23 cellular contexts compared by ENCODE assay signal in the genomic region with DNA sequence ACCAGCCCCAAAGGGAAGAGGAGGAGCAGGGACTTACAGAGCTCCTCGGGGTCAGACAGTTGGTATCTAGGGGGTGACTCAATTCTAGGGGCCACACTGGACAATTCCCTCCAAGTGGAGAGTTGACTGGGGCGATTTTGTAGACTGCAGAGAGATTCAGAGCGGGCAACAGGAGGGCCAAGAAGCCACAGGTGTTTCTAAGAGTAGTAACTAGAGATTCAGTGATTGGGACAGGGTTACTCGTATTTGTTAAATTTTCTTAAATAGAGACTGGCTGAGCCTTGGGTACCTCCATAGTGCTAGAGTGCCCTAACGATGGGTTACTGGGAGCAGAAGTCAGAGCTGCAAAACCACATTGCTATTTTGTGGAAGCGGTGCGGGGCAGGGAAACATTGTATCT.
"Had no signal": no experiment of that assay in that cellular context is flagged by ENCODE, and none has a peak within 500 bp of the region (broad histone marks: within the 10 kb centered on the region; RNA-seq: fewer than 3 reads in every experiment).

No MANE protein-coding gene starts in this region.

- H3K27ac ChIP-seq: adrenal gland, ascending aorta, epithelial cell of prostate, heart right ventricle, sigmoid colon, thoracic aorta, upper lobe of right lung had no signal

- ATAC-seq: activated CD8-positive, alpha-beta memory T cell treated with anti-CD3 and anti-CD28 coated beads, Interleukin-2, amount 10 ng/mL, durations not matched to agents 7 days and 5 days; activated CD8-positive, alpha-beta T cell treated with anti-CD3 and anti-CD28 coated beads for 36 hours; heart right ventricle; left colon; upper lobe of right lung had no signal

- H3K4me3 ChIP-seq: adrenal gland, ascending aorta, heart right ventricle, sigmoid colon, smooth muscle cell, thoracic aorta, upper lobe of right lung had no signal

- H3K4me2 ChIP-seq: smooth muscle cell had no signal

- H3K9me3 Mint-ChIP-seq: activated CD8-positive, alpha-beta T cell treated with anti-CD3 and anti-CD28 coated beads for 36 hours; endodermal cell had no signal

- H3K27me3 ChIP-seq: adrenal gland, ascending aorta, heart right ventricle, sigmoid colon, upper lobe of right lung had no signal

- H3K27ac Mint-ChIP-seq: activated CD8-positive, alpha-beta T cell treated with anti-CD3 and anti-CD28 coated beads for 36 hours; endodermal cell had no signal

- H3K9me3 ChIP-seq: adrenal gland, ascending aorta, heart right ventricle, sigmoid colon, thoracic aorta, upper lobe of right lung had no signal

- H3K27me3 Mint-ChIP-seq: activated CD8-positive, alpha-beta memory T cell treated with anti-CD3 and anti-CD28 coated beads, Interleukin-2, amount 10 ng/mL, durations not matched to agents 7 days and 5 days; activated CD8-positive, alpha-beta T cell treated with anti-CD3 and anti-CD28 coated beads for 36 hours had no signal

- DNase-seq: activated CD4-positive, alpha-beta T cell treated with anti-CD3 and anti-CD28 coated beads for 48 hours; activated CD8-positive, alpha-beta memory T cell treated with anti-CD3 and anti-CD28 coated beads, Interleukin-2, amount 10 ng/mL, durations not matched to agents 7 days and 5 days; activated CD8-positive, alpha-beta T cell treated with anti-CD3 and anti-CD28 coated beads for 36 hours; activated effector memory CD4-positive, alpha-beta T cell treated with anti-CD3 and anti-CD28 coated beads, Interleukin-2, amount 50 U/mL, for 16 hours; activated naive CD4-positive, alpha-beta T cell treated with anti-CD3 and anti-CD28 coated beads, Interleukin-2, amount 50 U/mL, for 16 hours; activated T-cell treated with anti-CD3 and anti-CD28 coated beads for 4 hours; adrenal gland; central memory CD4-positive, alpha-beta T cell; endodermal cell; heart right ventricle; left colon; mesenchymal stem cell; retina; sigmoid colon; stimulated activated CD4-positive, alpha-beta T cell treated with anti-CD3 and anti-CD28 coated beads, Interleukin-15, amount 100 ng/mL, for 24 hours; stimulated activated naive CD4-positive, alpha-beta T cell; T-helper 1 cell; T-helper 9 cell; upper lobe of right lung had no signal

- H3K36me3 Mint-ChIP-seq: activated CD8-positive, alpha-beta memory T cell treated with anti-CD3 and anti-CD28 coated beads, Interleukin-2, amount 10 ng/mL, durations not matched to agents 7 days and 5 days had no signal

- H3K4me3 Mint-ChIP-seq: activated CD8-positive, alpha-beta memory T cell treated with anti-CD3 and anti-CD28 coated beads, Interleukin-2, amount 10 ng/mL, durations not matched to agents 7 days and 5 days; activated CD8-positive, alpha-beta T cell treated with anti-CD3 and anti-CD28 coated beads for 36 hours; endodermal cell had no signal
